ENCODE assay signal across 10 cellular contexts in the genomic region with DNA sequence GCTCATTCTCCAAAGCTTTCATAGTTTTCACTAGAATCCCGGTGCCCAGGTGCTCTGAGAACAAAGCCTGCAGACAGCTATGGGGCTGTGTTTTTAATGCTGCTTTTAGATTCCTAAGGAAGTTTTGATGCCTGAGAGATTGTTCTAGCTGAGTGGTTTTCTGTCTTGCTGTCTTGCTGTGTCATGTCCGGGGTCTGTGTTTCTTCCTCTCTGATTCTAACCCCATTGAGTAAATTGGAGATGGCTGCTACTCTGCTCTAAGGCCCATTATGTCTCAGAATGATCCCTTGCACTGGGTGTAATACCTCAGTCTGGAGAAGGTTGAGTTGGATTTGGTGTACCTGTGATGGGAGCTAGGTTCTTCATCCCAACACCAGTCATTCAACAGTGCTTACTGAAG.
DNase-seq lines count a peak whose midpoint lies in the region; ATAC-seq and TF ChIP-seq lines count a peak whose summit lies in the region.
"Had no signal": no experiment of that assay in that cellular context is flagged by ENCODE, and none has a peak within 500 bp of the region (broad histone marks: within the 10 kb centered on the region; RNA-seq: fewer than 3 reads in every experiment).

No MANE protein-coding gene starts in this region.

- peak; percentile 60 for ATAC-seq in GM18502 (IDR thresholded peaks at IDR 0.05; ENCODE audit: poor library complexity, unreplicated experiment)

- TF ChIP-seq CTCF in fibroblast of pulmonary artery (IDR thresholded peaks at IDR 0.05; ENCODE audit: low read length, missing control alignments): no peak

- H3K27ac ChIP-seq in caudate nucleus (ENCODE audit: low read depth, low read length): no peak overlapping the region

- DNase-seq in OCI-M1 (lab: John Stamatoyannopoulos, UW): peak; percentile 23
- DNase-seq in fibroblast of pulmonary artery (ENCODE audit: low read depth): no peak
- peak; percentile 39 for DNase-seq in renal cortical epithelial cell (ENCODE audit: low read depth)
- DNase-seq in caudate nucleus (lab: John Stamatoyannopoulos, UW): no peak
- no peak for DNase-seq in amniotic stem cell (lab: John Stamatoyannopoulos, UW)
- DNase-seq in NCI-H446 (lab: John Stamatoyannopoulos, UW): no peak
- DNase-seq: activated T-cell treated with anti-CD3 and anti-CD28 coated beads, Interleukin-2, amount 50 U/mL, for 48 hours; head of caudate nucleus; sigmoid colon had no signal

- H3K4me3 ChIP-seq in fibroblast of pulmonary artery (replicated peaks; ENCODE audit: low read depth, low read length): peak overlapping the region; percentile 12
- H3K4me3 ChIP-seq: sigmoid colon had no signal

Comparison
In these comparisons a context has a peak if more than half of its experiments do, and no peak if none do; other contexts are left out.
1. DNase-seq: peak in OCI-M1 (single experiment) and renal cortical epithelial cell (single experiment); none in fibroblast of pulmonary artery (single experiment), caudate nucleus (0 of 61), amniotic stem cell (single experiment) and NCI-H446 (0 of 2).